Comparison of ENCODE assay signal across 1 cellular context in the genomic region with DNA sequence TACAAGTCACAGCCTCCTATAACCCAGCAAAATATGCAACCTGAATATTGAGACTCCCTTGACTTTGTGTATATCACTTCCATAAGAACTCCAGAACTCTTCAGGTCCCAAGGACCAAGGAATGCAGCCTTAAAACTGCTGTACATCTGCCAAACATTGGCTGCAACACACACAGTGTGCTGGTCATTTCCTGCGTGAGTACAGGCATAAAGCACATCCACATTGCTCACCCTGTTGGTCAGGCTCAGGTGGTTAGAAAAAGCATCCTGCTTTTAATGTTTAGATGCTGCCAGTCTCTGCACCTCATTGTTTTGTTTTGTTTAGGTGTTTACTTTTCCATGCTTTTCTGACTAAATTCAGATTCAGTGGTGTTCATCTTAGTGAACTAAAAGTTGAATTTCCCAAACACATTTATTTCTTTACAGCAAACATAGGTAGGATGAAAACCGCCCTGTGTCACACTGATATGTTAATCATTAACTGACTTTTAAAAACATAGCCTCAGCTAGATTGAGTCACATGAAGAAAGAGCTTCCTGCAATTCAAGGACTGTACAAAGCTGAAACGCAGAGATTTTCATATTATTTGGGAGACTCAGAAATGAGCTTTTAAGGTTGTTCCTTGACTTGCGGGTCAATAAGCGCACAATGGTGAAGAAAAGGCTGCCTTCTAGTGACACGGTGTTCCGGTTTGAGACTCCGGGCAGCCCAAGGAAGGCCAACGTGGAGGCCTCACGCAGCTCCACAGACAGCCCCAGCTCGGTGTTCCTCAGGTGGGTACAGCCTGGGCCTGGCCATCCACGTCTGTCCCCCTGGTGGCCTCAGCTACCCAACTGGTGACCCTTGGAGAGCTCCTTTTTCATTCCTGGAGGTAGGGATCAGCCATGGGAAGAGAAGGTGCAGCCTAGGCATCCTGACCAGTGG.
TF ChIP-seq lines count a peak whose summit lies in the region.

No MANE protein-coding gene starts in this region.

TF ChIP-seq in HepG2, 621 proteins besides CTCF, POLR2A, EP300 and RAD21 (continued from another document and continues in another):
- TF ChIP-seq, protein P1, sequence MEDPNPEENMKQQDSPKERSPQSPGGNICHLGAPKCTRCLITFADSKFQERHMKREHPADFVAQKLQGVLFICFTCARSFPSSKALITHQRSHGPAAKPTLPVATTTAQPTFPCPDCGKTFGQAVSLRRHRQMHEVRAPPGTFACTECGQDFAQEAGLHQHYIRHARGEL (CRISPR knock-in tag; IDR thresholded peaks at IDR 0.05) = no peak
- TF ChIP-seq AKAP8 (CRISPR knock-in tag; IDR thresholded peaks at IDR 0.05) = no peak
- TF ChIP-seq, protein P2, sequence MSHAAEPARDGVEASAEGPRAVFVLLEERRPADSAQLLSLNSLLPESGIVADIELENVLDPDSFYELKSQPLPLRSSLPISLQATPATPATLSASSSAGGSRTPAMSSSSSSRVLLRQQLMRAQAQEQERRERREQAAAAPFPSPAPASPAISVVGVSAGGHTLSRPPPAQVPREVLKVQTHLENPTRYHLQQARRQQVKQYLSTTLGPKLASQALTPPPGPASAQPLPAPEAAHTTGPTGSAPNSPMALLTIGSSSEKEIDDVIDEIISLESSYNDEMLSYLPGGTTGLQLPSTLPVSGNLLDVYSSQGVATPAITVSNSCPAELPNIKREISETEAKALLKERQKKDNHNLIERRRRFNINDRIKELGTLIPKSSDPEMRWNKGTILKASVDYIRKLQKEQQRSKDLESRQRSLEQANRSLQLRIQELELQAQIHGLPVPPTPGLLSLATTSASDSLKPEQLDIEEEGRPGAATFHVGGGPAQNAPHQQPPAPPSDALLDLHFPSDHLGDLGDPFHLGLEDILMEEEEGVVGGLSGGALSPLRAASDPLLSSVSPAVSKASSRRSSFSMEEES (CRISPR knock-in tag; IDR thresholded peaks at IDR 0.05) = peak; percentile 59
- no peak for TF ChIP-seq ZBTB1 (CRISPR knock-in tag; IDR thresholded peaks at IDR 0.05; ENCODE audit: borderline replicate concordance)
- TF ChIP-seq, protein P3, sequence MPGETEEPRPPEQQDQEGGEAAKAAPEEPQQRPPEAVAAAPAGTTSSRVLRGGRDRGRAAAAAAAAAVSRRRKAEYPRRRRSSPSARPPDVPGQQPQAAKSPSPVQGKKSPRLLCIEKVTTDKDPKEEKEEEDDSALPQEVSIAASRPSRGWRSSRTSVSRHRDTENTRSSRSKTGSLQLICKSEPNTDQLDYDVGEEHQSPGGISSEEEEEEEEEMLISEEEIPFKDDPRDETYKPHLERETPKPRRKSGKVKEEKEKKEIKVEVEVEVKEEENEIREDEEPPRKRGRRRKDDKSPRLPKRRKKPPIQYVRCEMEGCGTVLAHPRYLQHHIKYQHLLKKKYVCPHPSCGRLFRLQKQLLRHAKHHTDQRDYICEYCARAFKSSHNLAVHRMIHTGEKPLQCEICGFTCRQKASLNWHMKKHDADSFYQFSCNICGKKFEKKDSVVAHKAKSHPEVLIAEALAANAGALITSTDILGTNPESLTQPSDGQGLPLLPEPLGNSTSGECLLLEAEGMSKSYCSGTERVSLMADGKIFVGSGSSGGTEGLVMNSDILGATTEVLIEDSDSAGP (CRISPR knock-in tag; IDR thresholded peaks at IDR 0.05; ENCODE audit: borderline replicate concordance) = peak; percentile 92; the same call in 1 of the 2 replicates
- TF ChIP-seq, protein P4, sequence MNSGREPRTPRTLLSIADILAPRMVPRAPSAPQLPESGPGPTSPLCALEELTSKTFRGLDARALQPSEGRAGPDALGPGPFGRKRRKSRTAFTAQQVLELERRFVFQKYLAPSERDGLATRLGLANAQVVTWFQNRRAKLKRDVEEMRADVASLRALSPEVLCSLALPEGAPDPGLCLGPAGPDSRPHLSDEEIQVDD (CRISPR knock-in tag; IDR thresholded peaks at IDR 0.05; ENCODE audit: borderline replicate concordance) = no peak
- TF ChIP-seq ZNF296 (CRISPR knock-in tag; conservative IDR thresholded peaks at IDR 0.05) = no peak
- TF ChIP-seq GFI1 (CRISPR knock-in tag; IDR thresholded peaks at IDR 0.05; ENCODE audit: borderline replicate concordance) = no peak; the same call in 1 of the 2 replicates
- TF ChIP-seq, protein P5, sequence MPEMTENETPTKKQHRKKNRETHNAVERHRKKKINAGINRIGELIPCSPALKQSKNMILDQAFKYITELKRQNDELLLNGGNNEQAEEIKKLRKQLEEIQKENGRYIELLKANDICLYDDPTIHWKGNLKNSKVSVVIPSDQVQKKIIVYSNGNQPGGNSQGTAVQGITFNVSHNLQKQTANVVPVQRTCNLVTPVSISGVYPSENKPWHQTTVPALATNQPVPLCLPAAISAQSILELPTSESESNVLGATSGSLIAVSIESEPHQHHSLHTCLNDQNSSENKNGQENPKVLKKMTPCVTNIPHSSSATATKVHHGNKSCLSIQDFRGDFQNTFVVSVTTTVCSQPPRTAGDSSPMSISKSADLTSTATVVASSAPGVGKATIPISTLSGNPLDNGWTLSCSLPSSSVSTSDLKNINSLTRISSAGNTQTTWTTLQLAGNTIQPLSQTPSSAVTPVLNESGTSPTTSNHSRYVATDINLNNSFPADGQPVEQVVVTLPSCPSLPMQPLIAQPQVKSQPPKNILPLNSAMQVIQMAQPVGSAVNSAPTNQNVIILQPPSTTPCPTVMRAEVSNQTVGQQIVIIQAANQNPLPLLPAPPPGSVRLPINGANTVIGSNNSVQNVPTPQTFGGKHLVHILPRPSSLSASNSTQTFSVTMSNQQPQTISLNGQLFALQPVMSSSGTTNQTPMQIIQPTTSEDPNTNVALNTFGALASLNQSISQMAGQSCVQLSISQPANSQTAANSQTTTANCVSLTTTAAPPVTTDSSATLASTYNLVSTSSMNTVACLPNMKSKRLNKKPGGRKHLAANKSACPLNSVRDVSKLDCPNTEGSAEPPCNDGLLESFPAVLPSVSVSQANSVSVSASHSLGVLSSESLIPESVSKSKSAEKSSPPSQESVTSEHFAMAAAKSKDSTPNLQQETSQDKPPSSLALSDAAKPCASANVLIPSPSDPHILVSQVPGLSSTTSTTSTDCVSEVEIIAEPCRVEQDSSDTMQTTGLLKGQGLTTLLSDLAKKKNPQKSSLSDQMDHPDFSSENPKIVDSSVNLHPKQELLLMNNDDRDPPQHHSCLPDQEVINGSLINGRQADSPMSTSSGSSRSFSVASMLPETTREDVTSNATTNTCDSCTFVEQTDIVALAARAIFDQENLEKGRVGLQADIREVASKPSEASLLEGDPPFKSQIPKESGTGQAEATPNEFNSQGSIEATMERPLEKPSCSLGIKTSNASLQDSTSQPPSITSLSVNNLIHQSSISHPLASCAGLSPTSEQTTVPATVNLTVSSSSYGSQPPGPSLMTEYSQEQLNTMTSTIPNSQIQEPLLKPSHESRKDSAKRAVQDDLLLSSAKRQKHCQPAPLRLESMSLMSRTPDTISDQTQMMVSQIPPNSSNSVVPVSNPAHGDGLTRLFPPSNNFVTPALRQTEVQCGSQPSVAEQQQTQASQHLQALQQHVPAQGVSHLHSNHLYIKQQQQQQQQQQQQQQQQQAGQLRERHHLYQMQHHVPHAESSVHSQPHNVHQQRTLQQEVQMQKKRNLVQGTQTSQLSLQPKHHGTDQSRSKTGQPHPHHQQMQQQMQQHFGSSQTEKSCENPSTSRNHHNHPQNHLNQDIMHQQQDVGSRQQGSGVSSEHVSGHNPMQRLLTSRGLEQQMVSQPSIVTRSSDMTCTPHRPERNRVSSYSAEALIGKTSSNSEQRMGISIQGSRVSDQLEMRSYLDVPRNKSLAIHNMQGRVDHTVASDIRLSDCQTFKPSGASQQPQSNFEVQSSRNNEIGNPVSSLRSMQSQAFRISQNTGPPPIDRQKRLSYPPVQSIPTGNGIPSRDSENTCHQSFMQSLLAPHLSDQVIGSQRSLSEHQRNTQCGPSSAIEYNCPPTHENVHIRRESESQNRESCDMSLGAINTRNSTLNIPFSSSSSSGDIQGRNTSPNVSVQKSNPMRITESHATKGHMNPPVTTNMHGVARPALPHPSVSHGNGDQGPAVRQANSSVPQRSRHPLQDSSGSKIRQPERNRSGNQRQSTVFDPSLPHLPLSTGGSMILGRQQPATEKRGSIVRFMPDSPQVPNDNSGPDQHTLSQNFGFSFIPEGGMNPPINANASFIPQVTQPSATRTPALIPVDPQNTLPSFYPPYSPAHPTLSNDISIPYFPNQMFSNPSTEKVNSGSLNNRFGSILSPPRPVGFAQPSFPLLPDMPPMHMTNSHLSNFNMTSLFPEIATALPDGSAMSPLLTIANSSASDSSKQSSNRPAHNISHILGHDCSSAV (CRISPR knock-in tag; IDR thresholded peaks at IDR 0.05; ENCODE audit: borderline replicate concordance) = no peak
- no peak for TF ChIP-seq RFX5 (IDR thresholded peaks at IDR 0.05; ENCODE audit: low read depth, low read length)
- TF ChIP-seq LCORL (IDR thresholded peaks at IDR 0.05) = no peak
- TF ChIP-seq LCORL (CRISPR knock-in tag; IDR thresholded peaks at IDR 0.05) = peak; percentile 48; the same call in 1 of the 2 replicates
- TF ChIP-seq GATAD2A (CRISPR knock-in tag; IDR thresholded peaks at IDR 0.05) = peak; percentile 50
- TF ChIP-seq MAF1 (CRISPR knock-in tag; IDR thresholded peaks at IDR 0.05; ENCODE audit: borderline replicate concordance) = no peak
- TF ChIP-seq, protein P6, sequence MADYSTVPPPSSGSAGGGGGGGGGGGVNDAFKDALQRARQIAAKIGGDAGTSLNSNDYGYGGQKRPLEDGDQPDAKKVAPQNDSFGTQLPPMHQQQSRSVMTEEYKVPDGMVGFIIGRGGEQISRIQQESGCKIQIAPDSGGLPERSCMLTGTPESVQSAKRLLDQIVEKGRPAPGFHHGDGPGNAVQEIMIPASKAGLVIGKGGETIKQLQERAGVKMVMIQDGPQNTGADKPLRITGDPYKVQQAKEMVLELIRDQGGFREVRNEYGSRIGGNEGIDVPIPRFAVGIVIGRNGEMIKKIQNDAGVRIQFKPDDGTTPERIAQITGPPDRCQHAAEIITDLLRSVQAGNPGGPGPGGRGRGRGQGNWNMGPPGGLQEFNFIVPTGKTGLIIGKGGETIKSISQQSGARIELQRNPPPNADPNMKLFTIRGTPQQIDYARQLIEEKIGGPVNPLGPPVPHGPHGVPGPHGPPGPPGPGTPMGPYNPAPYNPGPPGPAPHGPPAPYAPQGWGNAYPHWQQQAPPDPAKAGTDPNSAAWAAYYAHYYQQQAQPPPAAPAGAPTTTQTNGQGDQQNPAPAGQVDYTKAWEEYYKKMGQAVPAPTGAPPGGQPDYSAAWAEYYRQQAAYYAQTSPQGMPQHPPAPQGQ (CRISPR knock-in tag; IDR thresholded peaks at IDR 0.05; ENCODE audit: borderline replicate concordance) = no peak
- no peak for TF ChIP-seq THAP11 (CRISPR knock-in tag; IDR thresholded peaks at IDR 0.05)
- TF ChIP-seq ZNF572 (CRISPR knock-in tag; IDR thresholded peaks at IDR 0.05) = no peak
- TF ChIP-seq TEAD2 (CRISPR knock-in tag; IDR thresholded peaks at IDR 0.05) = no peak
- no peak for TF ChIP-seq ZMAT3 (CRISPR knock-in tag; conservative IDR thresholded peaks at IDR 0.05)
- TF ChIP-seq TARDBP (CRISPR knock-in tag; IDR thresholded peaks at IDR 0.05) = no peak; the same call in 1 of the 2 replicates
- TF ChIP-seq, protein P7, sequence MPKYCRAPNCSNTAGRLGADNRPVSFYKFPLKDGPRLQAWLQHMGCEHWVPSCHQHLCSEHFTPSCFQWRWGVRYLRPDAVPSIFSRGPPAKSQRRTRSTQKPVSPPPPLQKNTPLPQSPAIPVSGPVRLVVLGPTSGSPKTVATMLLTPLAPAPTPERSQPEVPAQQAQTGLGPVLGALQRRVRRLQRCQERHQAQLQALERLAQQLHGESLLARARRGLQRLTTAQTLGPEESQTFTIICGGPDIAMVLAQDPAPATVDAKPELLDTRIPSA (CRISPR knock-in tag; IDR thresholded peaks at IDR 0.05; ENCODE audit: borderline replicate concordance) = no peak
- TF ChIP-seq, protein P8, sequence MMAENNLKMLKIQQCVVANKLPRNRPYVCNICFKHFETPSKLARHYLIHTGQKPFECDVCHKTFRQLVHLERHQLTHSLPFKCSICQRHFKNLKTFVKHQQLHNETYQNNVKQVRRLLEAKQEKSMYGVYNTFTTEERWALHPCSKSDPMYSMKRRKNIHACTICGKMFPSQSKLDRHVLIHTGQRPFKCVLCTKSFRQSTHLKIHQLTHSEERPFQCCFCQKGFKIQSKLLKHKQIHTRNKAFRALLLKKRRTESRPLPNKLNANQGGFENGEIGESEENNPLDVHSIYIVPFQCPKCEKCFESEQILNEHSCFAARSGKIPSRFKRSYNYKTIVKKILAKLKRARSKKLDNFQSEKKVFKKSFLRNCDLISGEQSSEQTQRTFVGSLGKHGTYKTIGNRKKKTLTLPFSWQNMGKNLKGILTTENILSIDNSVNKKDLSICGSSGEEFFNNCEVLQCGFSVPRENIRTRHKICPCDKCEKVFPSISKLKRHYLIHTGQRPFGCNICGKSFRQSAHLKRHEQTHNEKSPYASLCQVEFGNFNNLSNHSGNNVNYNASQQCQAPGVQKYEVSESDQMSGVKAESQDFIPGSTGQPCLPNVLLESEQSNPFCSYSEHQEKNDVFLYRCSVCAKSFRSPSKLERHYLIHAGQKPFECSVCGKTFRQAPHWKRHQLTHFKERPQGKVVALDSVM (CRISPR knock-in tag; IDR thresholded peaks at IDR 0.05) = peak; percentile 71; the same call in 1 of the 2 replicates
- no peak for TF ChIP-seq ZNF678 (CRISPR knock-in tag; IDR thresholded peaks at IDR 0.05)
- no peak; the same call in 1 of the 2 replicates for TF ChIP-seq STAG1 (CRISPR knock-in tag; IDR thresholded peaks at IDR 0.05)
- TF ChIP-seq, protein P9, sequence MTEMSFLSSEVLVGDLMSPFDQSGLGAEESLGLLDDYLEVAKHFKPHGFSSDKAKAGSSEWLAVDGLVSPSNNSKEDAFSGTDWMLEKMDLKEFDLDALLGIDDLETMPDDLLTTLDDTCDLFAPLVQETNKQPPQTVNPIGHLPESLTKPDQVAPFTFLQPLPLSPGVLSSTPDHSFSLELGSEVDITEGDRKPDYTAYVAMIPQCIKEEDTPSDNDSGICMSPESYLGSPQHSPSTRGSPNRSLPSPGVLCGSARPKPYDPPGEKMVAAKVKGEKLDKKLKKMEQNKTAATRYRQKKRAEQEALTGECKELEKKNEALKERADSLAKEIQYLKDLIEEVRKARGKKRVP (CRISPR knock-in tag; IDR thresholded peaks at IDR 0.05) = no peak
- 0 out of 2 replicates have a peak, but pooled peaks have one; percentile 26 for TF ChIP-seq ELF4 (CRISPR knock-in tag; IDR thresholded peaks at IDR 0.05; ENCODE audit: borderline replicate concordance)
- TF ChIP-seq REPIN1 (CRISPR knock-in tag; IDR thresholded peaks at IDR 0.05; ENCODE audit: borderline replicate concordance, low read depth) = no peak
- TF ChIP-seq SATB2 (CRISPR knock-in tag; IDR thresholded peaks at IDR 0.05) = no peak; the same call in 1 of the 2 replicates
- TF ChIP-seq, protein P10, sequence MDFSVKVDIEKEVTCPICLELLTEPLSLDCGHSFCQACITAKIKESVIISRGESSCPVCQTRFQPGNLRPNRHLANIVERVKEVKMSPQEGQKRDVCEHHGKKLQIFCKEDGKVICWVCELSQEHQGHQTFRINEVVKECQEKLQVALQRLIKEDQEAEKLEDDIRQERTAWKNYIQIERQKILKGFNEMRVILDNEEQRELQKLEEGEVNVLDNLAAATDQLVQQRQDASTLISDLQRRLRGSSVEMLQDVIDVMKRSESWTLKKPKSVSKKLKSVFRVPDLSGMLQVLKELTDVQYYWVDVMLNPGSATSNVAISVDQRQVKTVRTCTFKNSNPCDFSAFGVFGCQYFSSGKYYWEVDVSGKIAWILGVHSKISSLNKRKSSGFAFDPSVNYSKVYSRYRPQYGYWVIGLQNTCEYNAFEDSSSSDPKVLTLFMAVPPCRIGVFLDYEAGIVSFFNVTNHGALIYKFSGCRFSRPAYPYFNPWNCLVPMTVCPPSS (IDR thresholded peaks at IDR 0.05) = no peak
- peak; percentile 65; the same call in 1 of the 2 replicates for TF ChIP-seq FOXO1 (CRISPR knock-in tag; IDR thresholded peaks at IDR 0.05)
- TF ChIP-seq ZNF20 (CRISPR knock-in tag; IDR thresholded peaks at IDR 0.05) = no peak
- no peak for TF ChIP-seq ZKSCAN5 (CRISPR knock-in tag; IDR thresholded peaks at IDR 0.05)
- no peak for TF ChIP-seq ARNT (IDR thresholded peaks at IDR 0.05)
- TF ChIP-seq ZNF460 (CRISPR knock-in tag; IDR thresholded peaks at IDR 0.05; ENCODE audit: borderline replicate concordance) = no peak
- TF ChIP-seq ZEB1 (IDR thresholded peaks at IDR 0.05; ENCODE audit: insufficient replicate concordance, low read depth) = no peak
- peak; percentile 82 for TF ChIP-seq ZMYM4 (CRISPR knock-in tag; IDR thresholded peaks at IDR 0.05)
- TF ChIP-seq NKX3-1 (CRISPR knock-in tag; IDR thresholded peaks at IDR 0.05) = 0 out of 2 replicates have a peak, but pooled peaks have one; percentile 53
